1 cellular context compared by ENCODE assay signal in the genomic region with DNA sequence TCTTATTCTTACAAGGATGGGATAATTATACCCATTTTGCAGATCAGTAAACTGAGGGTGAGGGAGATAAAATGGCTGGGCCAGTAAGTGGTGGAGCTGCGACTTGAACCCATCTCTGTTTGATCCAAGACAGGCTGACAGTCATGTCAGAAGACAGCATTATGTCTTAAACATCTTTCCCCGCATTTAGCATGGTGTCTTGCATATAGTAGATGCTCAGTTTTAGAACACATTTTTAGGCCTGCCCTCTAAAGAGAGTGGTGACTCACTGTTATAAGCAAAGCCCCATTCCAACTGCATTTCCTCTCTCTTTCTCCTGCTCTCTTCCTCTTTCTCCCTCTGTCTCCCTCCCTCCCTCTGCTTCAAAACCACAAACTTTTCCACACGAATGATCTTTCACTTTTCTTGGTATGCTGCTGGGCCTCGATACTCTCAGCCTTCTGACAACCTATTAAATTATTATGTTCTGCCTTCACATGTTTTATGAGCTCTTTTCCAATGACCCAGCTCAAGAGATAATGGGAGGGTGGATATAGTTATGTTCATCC.
TF ChIP-seq lines count a peak whose summit lies in the region.

No MANE protein-coding gene starts in this region.

TF ChIP-seq in HEK293, 187 proteins besides CTCF, POLR2A, EP300 and RAD21 (continued from another document):
- TF ChIP-seq, protein P1, sequence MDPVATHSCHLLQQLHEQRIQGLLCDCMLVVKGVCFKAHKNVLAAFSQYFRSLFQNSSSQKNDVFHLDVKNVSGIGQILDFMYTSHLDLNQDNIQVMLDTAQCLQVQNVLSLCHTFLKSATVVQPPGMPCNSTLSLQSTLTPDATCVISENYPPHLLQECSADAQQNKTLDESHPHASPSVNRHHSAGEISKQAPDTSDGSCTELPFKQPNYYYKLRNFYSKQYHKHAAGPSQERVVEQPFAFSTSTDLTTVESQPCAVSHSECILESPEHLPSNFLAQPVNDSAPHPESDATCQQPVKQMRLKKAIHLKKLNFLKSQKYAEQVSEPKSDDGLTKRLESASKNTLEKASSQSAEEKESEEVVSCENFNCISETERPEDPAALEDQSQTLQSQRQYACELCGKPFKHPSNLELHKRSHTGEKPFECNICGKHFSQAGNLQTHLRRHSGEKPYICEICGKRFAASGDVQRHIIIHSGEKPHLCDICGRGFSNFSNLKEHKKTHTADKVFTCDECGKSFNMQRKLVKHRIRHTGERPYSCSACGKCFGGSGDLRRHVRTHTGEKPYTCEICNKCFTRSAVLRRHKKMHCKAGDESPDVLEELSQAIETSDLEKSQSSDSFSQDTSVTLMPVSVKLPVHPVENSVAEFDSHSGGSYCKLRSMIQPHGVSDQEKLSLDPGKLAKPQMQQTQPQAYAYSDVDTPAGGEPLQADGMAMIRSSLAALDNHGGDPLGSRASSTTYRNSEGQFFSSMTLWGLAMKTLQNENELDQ (tag by site-specific recombination; IDR thresholded peaks at IDR 0.05; ENCODE audit: low read depth) = no peak
- TF ChIP-seq ZBTB8A (tag by site-specific recombination; IDR thresholded peaks at IDR 0.05) (peak; percentile 39; the same call in 1 of the 2 replicates), PRDM1 (tag by site-specific recombination; IDR thresholded peaks at IDR 0.05) (peak; percentile 40; the same call in 1 of the 2 replicates), ZNF404 (tag by site-specific recombination; IDR thresholded peaks at IDR 0.05) (no peak), MEIS1 (CRISPR knock-in tag; IDR thresholded peaks at IDR 0.05; ENCODE audit: borderline replicate concordance) (no peak), ZNF391 (tag by site-specific recombination; IDR thresholded peaks at IDR 0.05; ENCODE audit: borderline replicate concordance, low read depth) (no peak)
- TF ChIP-seq, protein P2, sequence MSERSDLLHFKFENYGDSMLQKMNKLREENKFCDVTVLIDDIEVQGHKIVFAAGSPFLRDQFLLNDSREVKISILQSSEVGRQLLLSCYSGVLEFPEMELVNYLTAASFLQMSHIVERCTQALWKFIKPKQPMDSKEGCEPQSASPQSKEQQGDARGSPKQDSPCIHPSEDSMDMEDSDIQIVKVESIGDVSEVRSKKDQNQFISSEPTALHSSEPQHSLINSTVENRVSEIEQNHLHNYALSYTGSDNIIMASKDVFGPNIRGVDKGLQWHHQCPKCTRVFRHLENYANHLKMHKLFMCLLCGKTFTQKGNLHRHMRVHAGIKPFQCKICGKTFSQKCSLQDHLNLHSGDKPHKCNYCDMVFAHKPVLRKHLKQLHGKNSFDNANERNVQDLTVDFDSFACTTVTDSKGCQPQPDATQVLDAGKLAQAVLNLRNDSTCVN (tag by site-specific recombination; optimal IDR thresholded peaks at IDR 0.05) = no peak
- TF ChIP-seq, protein P3, sequence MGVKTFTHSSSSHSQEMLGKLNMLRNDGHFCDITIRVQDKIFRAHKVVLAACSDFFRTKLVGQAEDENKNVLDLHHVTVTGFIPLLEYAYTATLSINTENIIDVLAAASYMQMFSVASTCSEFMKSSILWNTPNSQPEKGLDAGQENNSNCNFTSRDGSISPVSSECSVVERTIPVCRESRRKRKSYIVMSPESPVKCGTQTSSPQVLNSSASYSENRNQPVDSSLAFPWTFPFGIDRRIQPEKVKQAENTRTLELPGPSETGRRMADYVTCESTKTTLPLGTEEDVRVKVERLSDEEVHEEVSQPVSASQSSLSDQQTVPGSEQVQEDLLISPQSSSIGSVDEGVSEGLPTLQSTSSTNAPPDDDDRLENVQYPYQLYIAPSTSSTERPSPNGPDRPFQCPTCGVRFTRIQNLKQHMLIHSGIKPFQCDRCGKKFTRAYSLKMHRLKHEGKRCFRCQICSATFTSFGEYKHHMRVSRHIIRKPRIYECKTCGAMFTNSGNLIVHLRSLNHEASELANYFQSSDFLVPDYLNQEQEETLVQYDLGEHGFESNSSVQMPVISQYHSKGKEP (tag by site-specific recombination; IDR thresholded peaks at IDR 0.05) = no peak
- TF ChIP-seq, protein P4, sequence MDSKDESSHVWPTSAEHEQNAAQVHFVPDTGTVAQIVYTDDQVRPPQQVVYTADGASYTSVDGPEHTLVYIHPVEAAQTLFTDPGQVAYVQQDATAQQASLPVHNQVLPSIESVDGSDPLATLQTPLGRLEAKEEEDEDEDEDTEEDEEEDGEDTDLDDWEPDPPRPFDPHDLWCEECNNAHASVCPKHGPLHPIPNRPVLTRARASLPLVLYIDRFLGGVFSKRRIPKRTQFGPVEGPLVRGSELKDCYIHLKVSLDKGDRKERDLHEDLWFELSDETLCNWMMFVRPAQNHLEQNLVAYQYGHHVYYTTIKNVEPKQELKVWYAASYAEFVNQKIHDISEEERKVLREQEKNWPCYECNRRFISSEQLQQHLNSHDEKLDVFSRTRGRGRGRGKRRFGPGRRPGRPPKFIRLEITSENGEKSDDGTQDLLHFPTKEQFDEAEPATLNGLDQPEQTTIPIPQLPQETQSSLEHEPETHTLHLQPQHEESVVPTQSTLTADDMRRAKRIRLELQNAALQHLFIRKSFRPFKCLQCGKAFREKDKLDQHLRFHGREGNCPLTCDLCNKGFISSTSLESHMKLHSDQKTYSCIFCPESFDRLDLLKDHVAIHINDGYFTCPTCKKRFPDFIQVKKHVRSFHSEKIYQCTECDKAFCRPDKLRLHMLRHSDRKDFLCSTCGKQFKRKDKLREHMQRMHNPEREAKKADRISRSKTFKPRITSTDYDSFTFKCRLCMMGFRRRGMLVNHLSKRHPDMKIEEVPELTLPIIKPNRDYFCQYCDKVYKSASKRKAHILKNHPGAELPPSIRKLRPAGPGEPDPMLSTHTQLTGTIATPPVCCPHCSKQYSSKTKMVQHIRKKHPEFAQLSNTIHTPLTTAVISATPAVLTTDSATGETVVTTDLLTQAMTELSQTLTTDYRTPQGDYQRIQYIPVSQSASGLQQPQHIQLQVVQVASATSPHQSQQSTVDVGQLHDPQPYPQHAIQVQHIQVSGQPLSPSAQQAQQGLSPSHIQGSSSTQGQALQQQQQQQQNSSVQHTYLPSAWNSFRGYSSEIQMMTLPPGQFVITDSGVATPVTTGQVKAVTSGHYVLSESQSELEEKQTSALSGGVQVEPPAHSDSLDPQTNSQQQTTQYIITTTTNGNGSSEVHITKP (tag by site-specific recombination; IDR thresholded peaks at IDR 0.05) = no peak
